16 cellular contexts compared by ENCODE assay signal in genomic region chr14:94394025-94394493, GRCh38. TPM values are rescaled to one million over a fixed set of nuclear protein-coding genes. Genes with fewer than 3 reads are reported as not detected.
DNase-seq lines count a peak whose midpoint lies in the region; ATAC-seq and TF ChIP-seq lines count a peak whose summit lies in the region.
"Had no signal": no experiment of that assay in that cellular context is flagged by ENCODE, and none has a peak within 500 bp of the region (broad histone marks: within the 10 kb centered on the region; RNA-seq: fewer than 3 reads in every experiment).

No MANE protein-coding gene starts in this region.

- intact Hi-C loops in right lobe of liver (cut with DNase I) = no loop called here
- intact Hi-C loops in psoas muscle (cut with DNase I) = no loop called here

- no peaks in the 10 kb centered on the region for H3K9me3 ChIP-seq in right lobe of liver
- no peaks in the 10 kb centered on the region for H3K9me3 ChIP-seq in subcutaneous abdominal adipose tissue (ENCODE audit: control insufficient read depth in 5 of 5, low read length in 5 of 5)
- no peaks in the 10 kb centered on the region for H3K9me3 ChIP-seq in psoas muscle
- H3K9me3 ChIP-seq: esophagus muscularis mucosa had no signal

- DNase-seq in activated naive CD4-positive, alpha-beta T cell treated with anti-CD3 and anti-CD28 coated beads, Interleukin-2, amount 50 U/mL, for 72 hours (ENCODE audit: low spot score in 2 of 2) = no peak
- no peak for DNase-seq in activated naive CD4-positive, alpha-beta T cell (lab: John Stamatoyannopoulos, UW)
- peak; percentile 22 for DNase-seq in activated naive CD8-positive, alpha-beta T cell treated with anti-CD3 and anti-CD28 coated beads for 36 hours
- DNase-seq in right lobe of liver (peak in 2 of 3 donors; percentile 46 to 65), endothelial cell (ENCODE audit: low spot score) (no peak), psoas muscle (no peak)
- DNase-seq: activated B cell treated with CpG ODN at 0.5 μM for 24 hours; NCI-H1092; stimulated activated naive CD4-positive, alpha-beta T cell treated with Interleukin-2 at 50 U/mL for 16 hours; T-helper 1 cell had no signal

- peak; percentile 26 to 67 for ATAC-seq in activated naive CD4-positive, alpha-beta T cell treated with anti-CD3 and anti-CD28 coated beads, Interleukin-2, amount 50 U/mL, for 72 hours
- ATAC-seq in right lobe of liver (peak; percentile 16 to 39 (median 27)), GM19463 (IDR thresholded peaks at IDR 0.05; ENCODE audit: unreplicated experiment) (no peak), psoas muscle (no peak)

- TF ChIP-seq CTCF in right lobe of liver (IDR thresholded peaks at IDR 0.05) = no peak
- TF ChIP-seq CTCF in endothelial cell (IDR thresholded peaks at IDR 0.05; ENCODE audit: unreplicated experiment) = no peak
- no peak for TF ChIP-seq CTCF in psoas muscle (IDR thresholded peaks at IDR 0.05)

- H3K27me3 ChIP-seq in right lobe of liver (no peaks in the 10 kb centered on the region), subcutaneous abdominal adipose tissue (ENCODE audit: control insufficient read depth in 5 of 5, insufficient read depth in 4 of 5, low read length in 5 of 5) (no peaks in the 10 kb centered on the region), psoas muscle (ENCODE audit: insufficient read depth in 3 of 3, low read length in 2 of 3) (peaks cover 0 to 6% (median 0%) of the 10 kb centered on the region in 3 donors)

- no peak overlapping the region for H3K9ac ChIP-seq in subcutaneous abdominal adipose tissue (ENCODE audit: low read length in 5 of 5)

- H3K4me1 ChIP-seq in right lobe of liver (peaks cover 0 to 72% (median 25%) of the 10 kb centered on the region in 4 donors), subcutaneous abdominal adipose tissue (ENCODE audit: control insufficient read depth in 5 of 5, insufficient read depth in 5 of 5, low read length in 5 of 5) (peaks cover 8 to 58% (median 35%) of the 10 kb centered on the region in 5 donors), psoas muscle (no peaks in the 10 kb centered on the region)
- H3K4me1 ChIP-seq: esophagus muscularis mucosa had no signal

- H3K4me3 ChIP-seq in right lobe of liver (peak overlapping the region in 2 of 3 donors; percentile 5 to 21), subcutaneous abdominal adipose tissue (ENCODE audit: low read depth in 1 of 5, low read length in 5 of 5) (no peak overlapping the region), psoas muscle (no peak overlapping the region)
- H3K4me3 ChIP-seq: esophagus muscularis mucosa had no signal

- peaks cover 36% of the 10 kb centered on the region for H3K4me1 Mint-ChIP-seq in activated naive CD8-positive, alpha-beta T cell treated with anti-CD3 and anti-CD28 coated beads for 36 hours
- H3K4me1 Mint-ChIP-seq in endothelial cell (ENCODE audit: unreplicated experiment) = peaks cover 3% of the 10 kb centered on the region
- H3K4me1 Mint-ChIP-seq: activated B cell treated with CpG ODN at 0.5 μM for 24 hours had no signal

- H3K27ac ChIP-seq in right lobe of liver (peak overlapping the region; percentile 87 to 97 (median 90)), subcutaneous abdominal adipose tissue (ENCODE audit: low read depth, low read length) (peak overlapping the region; percentile 21), psoas muscle (no peak overlapping the region)
- H3K27ac ChIP-seq: esophagus muscularis mucosa had no signal

- H3K27me3 Mint-ChIP-seq in activated naive CD8-positive, alpha-beta T cell treated with anti-CD3 and anti-CD28 coated beads for 36 hours = peaks cover 21% of the 10 kb centered on the region
- peaks cover 6% of the 10 kb centered on the region for H3K27me3 Mint-ChIP-seq in endothelial cell (ENCODE audit: unreplicated experiment)

- WGBS in right lobe of liver (ENCODE audit: insufficient coverage, low coverage, low lambda C conversion rate, missing lambda C conversion rate) = 24% methylated on average over 8 of the region's 8 CpGs
- WGBS in psoas muscle, 3 donors = 73 to 85% (median 77%) methylated on average over 8 of the region's 8 CpGs

- H3K9me3 Mint-ChIP-seq in activated naive CD4-positive, alpha-beta T cell treated with anti-CD3 and anti-CD28 coated beads, Interleukin-2, amount 50 U/mL, for 72 hours = peaks cover 0 to 5% of the 10 kb centered on the region in 2 donors
- peaks cover 3% of the 10 kb centered on the region for H3K9me3 Mint-ChIP-seq in activated naive CD8-positive, alpha-beta T cell treated with anti-CD3 and anti-CD28 coated beads for 36 hours
- H3K9me3 Mint-ChIP-seq in endothelial cell (ENCODE audit: unreplicated experiment) = no peaks in the 10 kb centered on the region
- H3K9me3 Mint-ChIP-seq: activated B cell treated with CpG ODN at 0.5 μM for 24 hours had no signal

- peaks cover 0 to 4% of the 10 kb centered on the region in 2 donors for H3K36me3 Mint-ChIP-seq in activated naive CD4-positive, alpha-beta T cell treated with anti-CD3 and anti-CD28 coated beads, Interleukin-2, amount 50 U/mL, for 72 hours
- H3K36me3 Mint-ChIP-seq in activated naive CD8-positive, alpha-beta T cell treated with anti-CD3 and anti-CD28 coated beads for 36 hours = peaks cover 3% of the 10 kb centered on the region
- no peaks in the 10 kb centered on the region for H3K36me3 Mint-ChIP-seq in endothelial cell (ENCODE audit: low read depth, unreplicated experiment)

- peak overlapping the region in 1 of 2 donors; percentile 81 for H3K27ac Mint-ChIP-seq in activated naive CD4-positive, alpha-beta T cell treated with anti-CD3 and anti-CD28 coated beads, Interleukin-2, amount 50 U/mL, for 72 hours
- peak overlapping the region; percentile 88 for H3K27ac Mint-ChIP-seq in activated naive CD8-positive, alpha-beta T cell treated with anti-CD3 and anti-CD28 coated beads for 36 hours
- no peak overlapping the region for H3K27ac Mint-ChIP-seq in endothelial cell (ENCODE audit: unreplicated experiment)
- H3K27ac Mint-ChIP-seq: activated B cell treated with CpG ODN at 0.5 μM for 24 hours had no signal

- H3K36me3 ChIP-seq in right lobe of liver (no peaks in the 10 kb centered on the region), subcutaneous abdominal adipose tissue (ENCODE audit: control insufficient read depth in 5 of 5, insufficient read depth in 5 of 5, low read length in 5 of 5) (no peaks in the 10 kb centered on the region), psoas muscle (ENCODE audit: insufficient read depth in 1 of 2, low read depth in 1 of 2) (no peaks in the 10 kb centered on the region)
- H3K36me3 ChIP-seq: esophagus muscularis mucosa had no signal

- no peak for TF ChIP-seq POLR2A in right lobe of liver (IDR thresholded peaks at IDR 0.05)

- no peak overlapping the region for H3K4me3 Mint-ChIP-seq in activated naive CD8-positive, alpha-beta T cell treated with anti-CD3 and anti-CD28 coated beads for 36 hours
- H3K4me3 Mint-ChIP-seq in endothelial cell (ENCODE audit: unreplicated experiment) = no peak overlapping the region
- H3K4me3 Mint-ChIP-seq: activated B cell treated with CpG ODN at 0.5 μM for 24 hours had no signal

RNA-seq across cellular contexts. Expression of gene SERPINA1, which starts 5.7 kb away (rescaled TPM):
- 10 to 100 TPM in 1 of 2 donors, 1 to 10 TPM in 1; 1.5 to 29.9 TPM for total RNA-seq in activated naive CD4-positive, alpha-beta T cell treated with anti-CD3 and anti-CD28 coated beads, Interleukin-2, amount 50 U/mL, for 72 hours
- 1 to 10 TPM; 1.1 to 1.3 TPM for total RNA-seq in activated naive CD8-positive, alpha-beta T cell treated with anti-CD3 and anti-CD28 coated beads for 36 hours
- total RNA-seq in right lobe of liver (over 10,000 TPM; 18,575 to 39,670 (median 31,917) TPM), endothelial cell (ENCODE audit: unreplicated experiment) (not detected), psoas muscle (1 to 10 TPM; 2.6 to 5.5 (median 4.7) TPM)
- 1 to 10 TPM in 2 of 3 donors, under 1 TPM in 1; 0.78 to 3.0 (median 2.8) TPM for polyA plus RNA-seq in psoas muscle
- total RNA-seq: osteocyte had no signal

RNA-seq across cellular contexts. Expression of gene SERPINA2, which starts 27.6 kb away (rescaled TPM):
- total RNA-seq in activated naive CD4-positive, alpha-beta T cell treated with anti-CD3 and anti-CD28 coated beads, Interleukin-2, amount 50 U/mL, for 72 hours = not detected
- total RNA-seq in activated naive CD8-positive, alpha-beta T cell treated with anti-CD3 and anti-CD28 coated beads for 36 hours = not detected
- total RNA-seq in right lobe of liver (not detected), endothelial cell (ENCODE audit: unreplicated experiment) (not detected), psoas muscle (not detected)
- not detected for polyA plus RNA-seq in psoas muscle
- total RNA-seq: activated B cell treated with CpG ODN at 0.5 μM for 24 hours, astrocyte, esophagus muscularis mucosa, osteocyte, skeletal muscle tissue had no signal

RNA-seq across cellular contexts. Expression of gene SERPINA11, which starts 58.5 kb away (rescaled TPM):
- total RNA-seq in activated naive CD4-positive, alpha-beta T cell treated with anti-CD3 and anti-CD28 coated beads, Interleukin-2, amount 50 U/mL, for 72 hours = not detected
- not detected for total RNA-seq in activated naive CD8-positive, alpha-beta T cell treated with anti-CD3 and anti-CD28 coated beads for 36 hours
- total RNA-seq in right lobe of liver = 100 to 1,000 TPM in 4 of 6 experiments, 10 to 100 TPM in 2; 79.7 to 414 (median 172) TPM
- total RNA-seq in endothelial cell (ENCODE audit: unreplicated experiment) = 0.18 TPM
- total RNA-seq in psoas muscle = not detected
- polyA plus RNA-seq in psoas muscle = not detected
- total RNA-seq: activated B cell treated with CpG ODN at 0.5 μM for 24 hours, esophagus muscularis mucosa, osteocyte, skeletal muscle tissue had no signal

Comparison
In these comparisons a context has a peak if more than half of its experiments do, and no peak if none do; other contexts are left out.
1. ATAC-seq: peak in activated naive CD4-positive, alpha-beta T cell treated with anti-CD3 and anti-CD28 coated beads, Interleukin-2, amount 50 U/mL, for 72 hours (2 of 2) and right lobe of liver (4 of 4); none in GM19463 (single experiment) and psoas muscle (0 of 4).
2. DNase-seq: peak in activated naive CD8-positive, alpha-beta T cell treated with anti-CD3 and anti-CD28 coated beads for 36 hours (single experiment) and right lobe of liver (2 of 3); none in activated naive CD4-positive, alpha-beta T cell treated with anti-CD3 and anti-CD28 coated beads, Interleukin-2, amount 50 U/mL, for 72 hours (0 of 2), activated naive CD4-positive, alpha-beta T cell (0 of 4), endothelial cell (single experiment) and psoas muscle (0 of 2).
3. H3K4me3 ChIP-seq: peak in right lobe of liver (2 of 3); none in subcutaneous abdominal adipose tissue (0 of 5) and psoas muscle (single experiment).
4. RNA of gene SERPINA1, which starts 5.7 kb away (total RNA-seq): 18,575 to 39,670 TPM in right lobe of liver; 1.5 to 29.9 TPM in activated naive CD4-positive, alpha-beta T cell treated with anti-CD3 and anti-CD28 coated beads, Interleukin-2, amount 50 U/mL, for 72 hours, 2.6 to 5.5 TPM in psoas muscle, 1.1 to 1.3 TPM in activated naive CD8-positive, alpha-beta T cell treated with anti-CD3 and anti-CD28 coated beads for 36 hours and not detected in endothelial cell (single experiment); every median in the first group is over 100 times any median in the second.
5. RNA of gene SERPINA11, which starts 58.5 kb away (total RNA-seq): 79.7 to 414 TPM in right lobe of liver; 0.18 TPM in endothelial cell (single experiment), not detected in activated naive CD4-positive, alpha-beta T cell treated with anti-CD3 and anti-CD28 coated beads, Interleukin-2, amount 50 U/mL, for 72 hours, not detected in activated naive CD8-positive, alpha-beta T cell treated with anti-CD3 and anti-CD28 coated beads for 36 hours and not detected in psoas muscle; every median in the first group is over 10 times any median in the second.